10 cellular contexts compared by ENCODE assay signal in genomic region chr1:112998592-112999235, GRCh38. TPM values are rescaled to one million over a fixed set of nuclear protein-coding genes. Genes with fewer than 3 reads are reported as not detected.
DNase-seq lines count a peak whose midpoint lies in the region; ATAC-seq and TF ChIP-seq lines count a peak whose summit lies in the region.
"Had no signal": no experiment of that assay in that cellular context is flagged by ENCODE, and none has a peak within 500 bp of the region (broad histone marks: within the 10 kb centered on the region; RNA-seq: fewer than 3 reads in every experiment).

No MANE protein-coding gene starts in this region.

- H3K36me3 Mint-ChIP-seq in activated CD4-positive, alpha-beta T cell treated with anti-CD3 and anti-CD28 coated beads, Interleukin-2, amount 10 ng/mL, durations not matched to agents 24 days and 14 days (ENCODE audit: low read depth), result peaks cover 18% of the 10 kb centered on the region

- intact Hi-C loops in activated CD4-positive, alpha-beta T cell treated with anti-CD3 and anti-CD28 coated beads, Interleukin-2, amount 10 ng/mL, durations not matched to agents 24 days and 14 days (cut with micrococcal nuclease), result no loop called here

- no peaks in the 10 kb centered on the region for H3K4me1 ChIP-seq in mesodermal cell (ENCODE audit: control insufficient read depth, insufficient read depth, low read length, poor library complexity, severe bottlenecking)

- H3K9me3 Mint-ChIP-seq in activated CD4-positive, alpha-beta T cell treated with anti-CD3 and anti-CD28 coated beads, Interleukin-2, amount 10 ng/mL, durations not matched to agents 24 days and 14 days, result no peaks in the 10 kb centered on the region

- H3K27ac ChIP-seq in mesodermal cell (ENCODE audit: low read depth, low read length, severe bottlenecking), result peak overlapping the region; percentile 42

- H3K4me3 Mint-ChIP-seq in activated CD4-positive, alpha-beta T cell treated with anti-CD3 and anti-CD28 coated beads, Interleukin-2, amount 10 ng/mL, durations not matched to agents 24 days and 14 days, result no peak overlapping the region

- 68 to 70% methylated on average over 6 of the region's 7 CpGs for WGBS in mesodermal cell (ENCODE audit: insufficient coverage in 2 of 2), 2 experiments

- no peak overlapping the region for H3K27ac Mint-ChIP-seq in activated CD4-positive, alpha-beta T cell treated with anti-CD3 and anti-CD28 coated beads, Interleukin-2, amount 10 ng/mL, durations not matched to agents 24 days and 14 days

- no peak for TF ChIP-seq POLR2A in erythroblast (IDR thresholded peaks at IDR 0.05; ENCODE audit: low read length)

- H3K27me3 Mint-ChIP-seq in activated CD4-positive, alpha-beta T cell treated with anti-CD3 and anti-CD28 coated beads, Interleukin-2, amount 10 ng/mL, durations not matched to agents 24 days and 14 days, result no peaks in the 10 kb centered on the region

- ATAC-seq in HG03457 (IDR thresholded peaks at IDR 0.05; ENCODE audit: unreplicated experiment), result no peak
- ATAC-seq: HCT116 had no signal

- H3K4me1 Mint-ChIP-seq in activated CD4-positive, alpha-beta T cell treated with anti-CD3 and anti-CD28 coated beads, Interleukin-2, amount 10 ng/mL, durations not matched to agents 24 days and 14 days, result peaks cover 2% of the 10 kb centered on the region

- no peaks in the 10 kb centered on the region for H3K9me3 ChIP-seq in mesodermal cell (ENCODE audit: control insufficient read depth, low read length)

- DNase-seq in AG08396 (ENCODE audit: low spot score), result peak; percentile 62
- peak; percentile 51 for DNase-seq in NCI-H2171 (lab: John Stamatoyannopoulos, UW)
- DNase-seq in erythroblast (lab: John Stamatoyannopoulos, UW), result peak; percentile 43 to 55
- no peak for DNase-seq in activated CD4-positive, alpha-beta T cell treated with anti-CD3 and anti-CD28 coated beads, Interleukin-2, amount 10 ng/mL, durations not matched to agents 24 days and 14 days
- DNase-seq in T-helper 1 cell, result no peak
- no peak for DNase-seq in NK-92 treated with Interleukin-12 subunit alpha and Interleukin-12 subunit beta, amount 100 ng/mL, for 24 hours (lab: John Stamatoyannopoulos, UW)
- DNase-seq: central memory CD4-positive, alpha-beta T cell had no signal

- H3K36me3 ChIP-seq in mesodermal cell (ENCODE audit: control insufficient read depth, insufficient read depth, low read length), result peaks cover 7% of the 10 kb centered on the region

- H3K4me3 ChIP-seq in mesodermal cell (ENCODE audit: extremely low read depth, insufficient read depth, low read length, poor library complexity, severe bottlenecking), result no peak overlapping the region

RNA-seq across cellular contexts. Expression of gene SLC16A1, which starts 42.7 kb away (rescaled TPM):
- polyA plus RNA-seq in mesodermal cell (2013, experiment 1 of 2), result 97.9 TPM
- 113 TPM for polyA plus RNA-seq in mesodermal cell (2013, experiment 2 of 2)
- total RNA-seq in activated CD4-positive, alpha-beta T cell treated with anti-CD3 and anti-CD28 coated beads, Interleukin-2, amount 10 ng/mL, durations not matched to agents 24 days and 14 days, result 79.2 and 79.7 TPM in 2 replicates

Comparison
In these comparisons a context has a peak if more than half of its experiments do, and no peak if none do; other contexts are left out.
1. DNase-seq: peak in AG08396 (single experiment), NCI-H2171 (single experiment) and erythroblast (2 of 2); none in activated CD4-positive, alpha-beta T cell treated with anti-CD3 and anti-CD28 coated beads, Interleukin-2, amount 10 ng/mL, durations not matched to agents 24 days and 14 days (single experiment), T-helper 1 cell (0 of 5) and NK-92 treated with Interleukin-12 subunit alpha and Interleukin-12 subunit beta, amount 100 ng/mL, for 24 hours (single experiment).